ENCODE assay signal across 25 cellular contexts in the genomic region with DNA sequence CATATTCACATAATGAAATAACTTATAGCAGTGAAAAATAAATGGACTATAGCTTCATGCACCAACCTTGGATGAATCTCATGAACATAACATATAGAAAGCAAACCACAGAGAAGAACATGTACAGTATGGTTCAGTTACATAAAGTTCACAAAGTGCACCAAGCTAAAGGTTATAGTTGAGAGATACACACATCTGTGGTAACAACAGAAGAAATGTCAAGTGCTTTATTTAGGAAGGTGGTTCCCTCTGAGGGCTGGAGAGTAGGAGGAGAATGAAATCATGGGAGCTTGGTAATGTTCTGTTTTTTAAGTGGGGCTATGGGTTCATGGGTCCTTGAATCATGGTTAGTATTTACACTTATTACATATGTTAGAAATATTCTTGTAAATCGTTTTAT.
A peak's percentile ranks its signal among the peaks of the same experiment; 100 is the strongest.
DNase-seq lines count a peak whose midpoint lies in the region; ATAC-seq, FAIRE-seq and TF ChIP-seq lines count a peak whose summit lies in the region.
"Had no signal": no experiment of that assay in that cellular context is flagged by ENCODE, and none has a peak within 500 bp of the region (broad histone marks: within the 10 kb centered on the region; RNA-seq: fewer than 3 reads in every experiment).

No MANE protein-coding gene starts in this region.

- no peaks in the 10 kb centered on the region for H3K9me3 ChIP-seq in right cardiac atrium (ENCODE audit: control insufficient read depth, low read length)
- H3K9me3 ChIP-seq: A549; BLaER1 treated with 17β-estradiol and CSF1 and Interleukin-3, amounts not matched to agents 10 nM and 100 nM; Caco-2 had no signal

- WGBS in right cardiac atrium: 66% methylated on average over 1 of the region's 1 CpG

- no peaks in the 10 kb centered on the region for H3K36me3 Mint-ChIP-seq in activated naive CD8-positive, alpha-beta T cell treated with anti-CD3 and anti-CD28 coated beads, Interleukin-2, amount 50 U/mL, for 24 hours (ENCODE audit: low read depth)
- H3K36me3 Mint-ChIP-seq in activated naive CD8-positive, alpha-beta T cell treated with anti-CD3 and anti-CD28 coated beads for 36 hours: no peaks in the 10 kb centered on the region
- H3K36me3 Mint-ChIP-seq in stimulated activated naive B cell treated with anti-CD40 and anti-IgM and Interleukin-4, amounts not matched to agents 10 μg/mL and 1 μg/mL and 100 μg/mL, for 72 hours: no peaks in the 10 kb centered on the region
- H3K36me3 Mint-ChIP-seq: CD8-positive, alpha-beta T cell had no signal

- intact Hi-C loops in right cardiac atrium (cut with DNase I): no loop called here

- no peak for DNase-seq in activated naive CD8-positive, alpha-beta T cell treated with anti-CD3 and anti-CD28 coated beads, Interleukin-2, amount 50 U/mL, for 24 hours
- no peak for DNase-seq in activated naive CD8-positive, alpha-beta T cell treated with anti-CD3 and anti-CD28 coated beads for 36 hours
- DNase-seq in D721Med (ENCODE audit: insufficient read length, low spot score): no peak
- DNase-seq in stimulated activated naive B cell treated with anti-CD40 and anti-IgM and Interleukin-4, amounts not matched to agents 10 μg/mL and 1 μg/mL and 100 μg/mL, for 72 hours: no peak
- no peak for DNase-seq in right cardiac atrium
- DNase-seq: AML-193; Caco-2; Calu3; CD4-positive, alpha-beta T cell; CD8-positive, alpha-beta T cell; DMS 273 treated with DMSO at 0.1 percent for 48 hours; DMS153; DMS53; DMS79; DND-41; EL; GDM1 had no signal

- no peaks in the 10 kb centered on the region for H3K4me1 ChIP-seq in right cardiac atrium (ENCODE audit: control insufficient read depth, insufficient read depth, low read length)
- H3K4me1 ChIP-seq: BLaER1 treated with 17β-estradiol and CSF1 and Interleukin-3, amounts not matched to agents 10 nM and 100 nM had no signal

- no peak overlapping the region for H3K4me3 ChIP-seq in right cardiac atrium (ENCODE audit: low read length)
- H3K4me3 ChIP-seq: A549; BLaER1 treated with 17β-estradiol and CSF1 and Interleukin-3, amounts not matched to agents 10 nM and 100 nM; GM12878 had no signal

- H3K9me3 Mint-ChIP-seq in activated naive CD8-positive, alpha-beta T cell treated with anti-CD3 and anti-CD28 coated beads, Interleukin-2, amount 50 U/mL, for 24 hours: no peaks in the 10 kb centered on the region
- no peaks in the 10 kb centered on the region for H3K9me3 Mint-ChIP-seq in activated naive CD8-positive, alpha-beta T cell treated with anti-CD3 and anti-CD28 coated beads for 36 hours
- H3K9me3 Mint-ChIP-seq in stimulated activated naive B cell treated with anti-CD40 and anti-IgM and Interleukin-4, amounts not matched to agents 10 μg/mL and 1 μg/mL and 100 μg/mL, for 72 hours: no peaks in the 10 kb centered on the region
- H3K9me3 Mint-ChIP-seq: CD4-positive, alpha-beta T cell; CD8-positive, alpha-beta T cell had no signal

- TF ChIP-seq CTCF in D721Med (IDR thresholded peaks at IDR 0.05; ENCODE audit: insufficient read depth, missing control alignments): no peak

- FAIRE-seq in D721Med (lab: Jason Lieb, UNC): peak; percentile 32
- FAIRE-seq: A549, GM12878, GM12892, GM18507 had no signal

- no peaks in the 10 kb centered on the region for H3K4me1 Mint-ChIP-seq in activated naive CD8-positive, alpha-beta T cell treated with anti-CD3 and anti-CD28 coated beads, Interleukin-2, amount 50 U/mL, for 24 hours
- H3K4me1 Mint-ChIP-seq in activated naive CD8-positive, alpha-beta T cell treated with anti-CD3 and anti-CD28 coated beads for 36 hours: no peaks in the 10 kb centered on the region
- peaks cover 4 to 5% of the 10 kb centered on the region in 2 donors for H3K4me1 Mint-ChIP-seq in stimulated activated naive B cell treated with anti-CD40 and anti-IgM and Interleukin-4, amounts not matched to agents 10 μg/mL and 1 μg/mL and 100 μg/mL, for 72 hours
- H3K4me1 Mint-ChIP-seq: B cell had no signal

- H3K27me3 ChIP-seq in right cardiac atrium (ENCODE audit: control insufficient read depth, insufficient read depth): no peaks in the 10 kb centered on the region
- H3K27me3 ChIP-seq: BLaER1 treated with 17β-estradiol and CSF1 and Interleukin-3, amounts not matched to agents 10 nM and 100 nM had no signal

- H3K27me3 Mint-ChIP-seq in activated naive CD8-positive, alpha-beta T cell treated with anti-CD3 and anti-CD28 coated beads, Interleukin-2, amount 50 U/mL, for 24 hours: peaks cover 3% of the 10 kb centered on the region
- peaks cover 9% of the 10 kb centered on the region for H3K27me3 Mint-ChIP-seq in activated naive CD8-positive, alpha-beta T cell treated with anti-CD3 and anti-CD28 coated beads for 36 hours
- H3K27me3 Mint-ChIP-seq in stimulated activated naive B cell treated with anti-CD40 and anti-IgM and Interleukin-4, amounts not matched to agents 10 μg/mL and 1 μg/mL and 100 μg/mL, for 72 hours: no peaks in the 10 kb centered on the region
- H3K27me3 Mint-ChIP-seq: CD4-positive, alpha-beta T cell had no signal

- no peak overlapping the region for H3K27ac Mint-ChIP-seq in activated naive CD8-positive, alpha-beta T cell treated with anti-CD3 and anti-CD28 coated beads, Interleukin-2, amount 50 U/mL, for 24 hours
- H3K27ac Mint-ChIP-seq in activated naive CD8-positive, alpha-beta T cell treated with anti-CD3 and anti-CD28 coated beads for 36 hours: no peak overlapping the region
- H3K27ac Mint-ChIP-seq in stimulated activated naive B cell treated with anti-CD40 and anti-IgM and Interleukin-4, amounts not matched to agents 10 μg/mL and 1 μg/mL and 100 μg/mL, for 72 hours: no peak overlapping the region
- H3K27ac Mint-ChIP-seq: B cell; CD4-positive, alpha-beta T cell; CD8-positive, alpha-beta T cell had no signal

- H3K4me3 Mint-ChIP-seq in activated naive CD8-positive, alpha-beta T cell treated with anti-CD3 and anti-CD28 coated beads, Interleukin-2, amount 50 U/mL, for 24 hours: no peak overlapping the region
- H3K4me3 Mint-ChIP-seq in activated naive CD8-positive, alpha-beta T cell treated with anti-CD3 and anti-CD28 coated beads for 36 hours: no peak overlapping the region
- H3K4me3 Mint-ChIP-seq in stimulated activated naive B cell treated with anti-CD40 and anti-IgM and Interleukin-4, amounts not matched to agents 10 μg/mL and 1 μg/mL and 100 μg/mL, for 72 hours: no peak overlapping the region
- H3K4me3 Mint-ChIP-seq: B cell; CD4-positive, alpha-beta T cell; CD8-positive, alpha-beta T cell had no signal

- ATAC-seq in activated naive CD8-positive, alpha-beta T cell treated with anti-CD3 and anti-CD28 coated beads, Interleukin-2, amount 50 U/mL, for 24 hours: peak; percentile 57
- ATAC-seq in stimulated activated naive B cell treated with anti-CD40 and anti-IgM and Interleukin-4, amounts not matched to agents 10 μg/mL and 1 μg/mL and 100 μg/mL, for 72 hours (replicated peaks): peak; percentile 77 to 81
- no peak for ATAC-seq in right cardiac atrium
- ATAC-seq: A549; CD8-positive, alpha-beta T cell; GM12878 had no signal

- H3K27ac ChIP-seq in right cardiac atrium (ENCODE audit: low read length): no peak overlapping the region
- H3K27ac ChIP-seq: 22Rv1; A549; BLaER1 treated with 17β-estradiol and CSF1 and Interleukin-3, amounts not matched to agents 10 nM and 100 nM; C4-2B had no signal

Comparison
In these comparisons a context has a peak if more than half of its experiments do, and no peak if none do; other contexts are left out.
1. ATAC-seq: peak in activated naive CD8-positive, alpha-beta T cell treated with anti-CD3 and anti-CD28 coated beads, Interleukin-2, amount 50 U/mL, for 24 hours (single experiment) and stimulated activated naive B cell treated with anti-CD40 and anti-IgM and Interleukin-4, amounts not matched to agents 10 μg/mL and 1 μg/mL and 100 μg/mL, for 72 hours (2 of 2); none in right cardiac atrium (0 of 2).